ENCODE assay signal across 1 cellular context in genomic region chr17:81578038-81578441, GRCh38.
TF ChIP-seq lines count a peak whose summit lies in the region.

No MANE protein-coding gene starts in this region.

TF ChIP-seq in HCT116, 20 proteins besides CTCF, POLR2A, EP300 and RAD21 (continued from another document):
- TF ChIP-seq ELF1 (IDR thresholded peaks at IDR 0.05; ENCODE audit: borderline replicate concordance, low read depth), result no peak
- TF ChIP-seq SRF (IDR thresholded peaks at IDR 0.05; ENCODE audit: low read depth), result no peak
- no peak for TF ChIP-seq CEBPB (IDR thresholded peaks at IDR 0.05; ENCODE audit: low read depth)
- no peak for TF ChIP-seq EGR1 (IDR thresholded peaks at IDR 0.05; ENCODE audit: low read depth)
